ENCODE assay signal across 8 cellular contexts in the genomic region with DNA sequence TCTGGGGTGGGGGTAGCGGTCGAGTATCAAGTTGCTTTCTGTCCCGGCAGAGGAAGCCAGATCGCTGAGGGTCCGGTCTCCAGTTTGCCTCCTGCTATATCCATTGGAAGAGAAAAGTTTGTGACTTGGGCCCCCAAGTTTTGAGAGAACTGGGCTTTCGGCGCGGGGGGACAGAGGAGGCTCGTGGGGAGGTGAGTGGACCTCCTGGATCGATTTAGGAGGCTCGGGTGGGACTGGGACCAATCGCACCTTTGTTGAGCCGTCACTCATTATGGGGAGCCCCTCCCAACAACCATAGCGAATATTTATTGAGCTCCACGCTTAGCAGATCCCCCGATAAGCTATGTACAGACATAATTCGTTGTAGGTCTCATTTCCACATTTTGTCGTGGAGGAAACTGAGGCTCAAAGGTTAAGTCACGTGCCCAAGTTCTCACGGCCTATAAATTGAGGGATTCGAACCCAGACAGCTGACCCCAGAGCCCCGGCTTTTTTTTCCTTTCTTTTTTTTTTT. TPM values are rescaled to one million over a fixed set of nuclear protein-coding genes. Genes with fewer than 3 reads are reported as not detected.
DNase-seq lines count a peak whose midpoint lies in the region; ATAC-seq and TF ChIP-seq lines count a peak whose summit lies in the region.

No MANE protein-coding gene starts in this region.

- CTCF ChIA-PET in GM10248 (lab: Yijun Ruan, JAX), result interaction anchor here (1.7 to 1.8 kb wide), 2 partner anchors 9 to 18 kb away, joined by 9 to 16 read pairs; a partner anchor contains a TSS

- H3K4me1 Mint-ChIP-seq in natural killer cell, result peaks cover 25 to 49% of the 10 kb centered on the region in 2 donors

- peak overlapping the region; percentile 97 to 99 for H3K27ac ChIP-seq in coronary artery

- ATAC-seq in natural killer cell (no peak), left colon (no peak)

- peak overlapping the region; percentile 98 for H3K4me3 Mint-ChIP-seq in natural killer cell

- POLR2A ChIA-PET in GM10248 (lab: Yijun Ruan, JAX), result interaction anchor here (0.6 kb wide), 2 partner anchors 431 to 496 kb away, joined by 3 read pairs; no protein-coding TSS in a partner anchor

- intact Hi-C loops in natural killer cell (cut with micrococcal nuclease) (loop anchor here (1.0 to 5.0 kb wide), 3 partner anchors 10 to 131 kb away; a partner anchor contains a TSS), left colon (cut with DNase I, micrococcal nuclease) (loop anchor here in 1 of 2 donors (5.0 kb wide), 1 partner anchor 214 kb away; a partner anchor contains a TSS)

- in situ Hi-C loops in G401 (cut with HindIII; ENCODE audit: low sequenced_read_pairs), result loop anchor here (10.0 kb wide), 1 partner anchor 62 kb away; no protein-coding TSS in a partner anchor

- peak overlapping the region; percentile 81 for H3K4me3 ChIP-seq in coronary artery

- H3K27me3 Mint-ChIP-seq in natural killer cell (ENCODE audit: low read depth in 2 of 2), result no peaks in the 10 kb centered on the region

- TF ChIP-seq CTCF in GM10248 (IDR thresholded peaks at IDR 0.05; ENCODE audit: control extremely low read depth, extremely low read depth, low read depth, missing control alignments) (no peak), coronary artery (IDR thresholded peaks at IDR 0.05) (no peak), natural killer cell (IDR thresholded peaks at IDR 0.05) (no peak)

- no peaks in the 10 kb centered on the region for H3K36me3 Mint-ChIP-seq in natural killer cell

- no peaks in the 10 kb centered on the region for H3K9me3 Mint-ChIP-seq in natural killer cell

- peak; percentile 44 for DNase-seq in GM10248 (ENCODE audit: extremely low spot score)
- peak; percentile 8 for DNase-seq in LoVo (ENCODE audit: low spot score)
- no peak for DNase-seq in coronary artery (ENCODE audit: low spot score)
- DNase-seq in natural killer cell, result no peak
- DNase-seq in stimulated activated CD4-positive, alpha-beta T cell treated with anti-CD3 and anti-CD28 coated beads, Interleukin-12 subunit alpha, Interleukin-12 subunit beta, amount 100 ng/mL, for 4 hours, result no peak
- DNase-seq in middle frontal gyrus (ENCODE audit: extremely low spot score, low spot score), result no peak
- no peak for DNase-seq in left colon
- no peak for DNase-seq in G401 (ENCODE audit: low spot score)

- H3K27ac Mint-ChIP-seq in natural killer cell, result peak overlapping the region; percentile 96

RNA-seq across cellular contexts. Expression of a gene that starts 0.9 kb away (rescaled TPM):
- 10 to 100 TPM; 50.1 to 67.5 (median 66.0) TPM for total RNA-seq in natural killer cell
- total RNA-seq in left colon, result 10 to 100 TPM; 60.3 to 73.7 TPM
- 131 and 162 TPM in 2 replicates for total RNA-seq in G401 (2014; rRNA removed; shearing (Covaris generic))

RNA-seq across cellular contexts. Expression of a gene that starts 1.0 kb away (rescaled TPM):
- total RNA-seq in natural killer cell, result 10 to 100 TPM; 28.2 to 42.4 (median 33.2) TPM
- 10 to 100 TPM; 27.9 to 28.4 TPM for total RNA-seq in left colon
- total RNA-seq in G401 (2014; rRNA removed; shearing (Covaris generic)), result 21.4 and 30.2 TPM in 2 replicates

RNA-seq across cellular contexts. Expression of a gene that starts 10.2 kb away (rescaled TPM):
- total RNA-seq in natural killer cell (10 to 100 TPM; 14.7 to 16.7 (median 16.4) TPM), left colon (10 to 100 TPM in 1 of 2 donors, 1 to 10 TPM in 1; 8.8 to 12.5 TPM)
- 19.1 and 22.2 TPM in 2 replicates for total RNA-seq in G401 (2014; rRNA removed; shearing (Covaris generic))

RNA-seq across cellular contexts. Expression of a gene that starts 18.8 kb away (rescaled TPM):
- not detected for total RNA-seq in natural killer cell
- not detected for total RNA-seq in left colon
- 0.37 TPM in 1 of 2 replicates, not detected in the other for total RNA-seq in G401 (2014; rRNA removed; shearing (Covaris generic))

RNA-seq across cellular contexts. Expression of a gene that starts 22.9 kb away (rescaled TPM):
- total RNA-seq in natural killer cell (1 to 10 TPM; 4.7 to 7.0 (median 5.6) TPM), left colon (1 to 10 TPM; 1.4 to 3.5 TPM)
- 2.9 TPM in 1 of 2 replicates, not detected in the other for total RNA-seq in G401 (2014; rRNA removed; shearing (Covaris generic))

Comparison
In these comparisons a context has a peak if more than half of its experiments do, and no peak if none do; other contexts are left out.
1. DNase-seq: peak in GM10248 (single experiment) and LoVo (single experiment); none in coronary artery (single experiment), natural killer cell (single experiment), stimulated activated CD4-positive, alpha-beta T cell treated with anti-CD3 and anti-CD28 coated beads, Interleukin-12 subunit alpha, Interleukin-12 subunit beta, amount 100 ng/mL, for 4 hours (single experiment), middle frontal gyrus (single experiment), left colon (0 of 2) and G401 (single experiment).